ENCODE assay signal across 25 cellular contexts in the genomic region with DNA sequence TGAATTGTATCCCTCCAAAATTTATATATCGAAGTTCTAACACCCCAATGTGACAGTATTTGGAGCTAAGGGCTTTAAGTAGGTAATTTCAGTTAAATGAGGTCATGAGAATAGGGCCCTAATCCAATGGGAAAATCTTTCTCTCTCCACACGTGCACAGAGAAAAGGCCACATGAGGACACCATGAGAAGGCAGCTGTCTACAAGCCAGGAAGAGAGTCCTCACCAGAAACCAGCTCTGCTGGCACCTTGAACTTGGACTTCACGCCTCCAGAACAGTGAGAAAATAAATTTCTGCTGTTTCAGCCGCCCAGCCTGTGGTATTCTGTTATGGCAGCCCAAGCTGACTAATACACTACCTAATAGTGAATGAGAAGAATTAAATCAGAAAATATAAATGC. TPM values are rescaled to one million over a fixed set of nuclear protein-coding genes. Genes with fewer than 3 reads are reported as not detected.
A peak's percentile ranks its signal among the peaks of the same experiment; 100 is the strongest.
DNase-seq lines count a peak whose midpoint lies in the region; FAIRE-seq and TF ChIP-seq lines count a peak whose summit lies in the region.
"Had no signal": no experiment of that assay in that cellular context is flagged by ENCODE, and none has a peak within 500 bp of the region (broad histone marks: within the 10 kb centered on the region; RNA-seq: fewer than 3 reads in every experiment).

No MANE protein-coding gene starts in this region.

- no peaks in the 10 kb centered on the region for H3K27me3 ChIP-seq in SJCRH30
- H3K27me3 ChIP-seq: SJSA1 had no signal

- DNase-seq in AG10803 (ENCODE audit: low read depth): peak; percentile 8
- peak; percentile 39 for DNase-seq in DMS 273 treated with DMSO at 0.1 percent for 48 hours (lab: John Stamatoyannopoulos, UW)
- DNase-seq in SJCRH30: peak; percentile 9 to 49
- peak; percentile 41 for DNase-seq in fibroblast of mammary gland (ENCODE audit: low read depth)
- no peak for DNase-seq in NCI-H2081 treated with DMSO at 0.1 percent for 48 hours (lab: John Stamatoyannopoulos, UW)
- DNase-seq in HuH-7 (ENCODE audit: low spot score): no peak
- no peak for DNase-seq in D721Med (ENCODE audit: insufficient read length, low spot score)
- DNase-seq: C1 segment of cervical spinal cord; CD4-positive, alpha-beta memory T cell; COR-L47; DMS153; DND-41; H9; HFFc6; Karpas-422; NCI-H1092 treated with DMSO at 0.1 percent for 48 hours; NCI-H1436; NCI-H187; NCI-H2107; NCI-H524; NCI-H748 treated with DMSO at 0.1 percent for 48 hours; NK-92 treated with Interleukin-12 subunit alpha and Interleukin-12 subunit beta, amount 100 ng/mL, for 24 hours had no signal

- H3K4me1 ChIP-seq in SJCRH30: peaks cover 10% of the 10 kb centered on the region; the same call in 1 of the 2 replicates
- H3K4me1 ChIP-seq: A549, SJSA1 had no signal

- TF ChIP-seq CTCF in AG10803 (conservative IDR thresholded peaks at IDR 0.05; ENCODE audit: low read length) (no peak), fibroblast of mammary gland (conservative IDR thresholded peaks at IDR 0.05; ENCODE audit: control insufficient read depth, insufficient read depth, low read depth, low read length) (no peak), D721Med (IDR thresholded peaks at IDR 0.05; ENCODE audit: insufficient read depth, missing control alignments) (no peak)

- H3K9me3 ChIP-seq in SJCRH30 (replicated peaks): no peaks in the 10 kb centered on the region
- H3K9me3 ChIP-seq: A549, SJSA1 had no signal

- FAIRE-seq in D721Med (lab: Jason Lieb, UNC): no peak
- FAIRE-seq: A549, GM12892 had no signal

- no peak overlapping the region for H3K27ac ChIP-seq in SJCRH30
- H3K27ac ChIP-seq: A549, SJSA1 had no signal

- no peaks in the 10 kb centered on the region for H3K36me3 ChIP-seq in SJCRH30
- H3K36me3 ChIP-seq: SJSA1 had no signal

- no peak overlapping the region for H3K4me3 ChIP-seq in AG10803 (ENCODE audit: low read length)
- H3K4me3 ChIP-seq in SJCRH30: no peak overlapping the region
- H3K4me3 ChIP-seq in fibroblast of mammary gland (ENCODE audit: control insufficient read depth, low read depth, low read length): no peak overlapping the region
- H3K4me3 ChIP-seq: A549, SJSA1 had no signal

RNA-seq across cellular contexts. Expression of a gene that starts 9.0 kb away (rescaled TPM):
- 164 and 165 TPM in 2 replicates for total RNA-seq in SJCRH30 (2014; rRNA removed; shearing (Covaris generic))

Comparison
In these comparisons a context has a peak if more than half of its experiments do, and no peak if none do; other contexts are left out.
1. DNase-seq: peak in AG10803 (single experiment), DMS 273 treated with DMSO at 0.1 percent for 48 hours (single experiment), SJCRH30 (2 of 2) and fibroblast of mammary gland (single experiment); none in NCI-H2081 treated with DMSO at 0.1 percent for 48 hours (single experiment), HuH-7 (single experiment) and D721Med (single experiment).